Comparison of ENCODE assay signal across 9 cellular contexts in genomic region chr10:101227765-101228681, GRCh38. TPM values are rescaled to one million over a fixed set of nuclear protein-coding genes. Genes with fewer than 3 reads are reported as not detected.
DNase-seq lines count a peak whose midpoint lies in the region; ATAC-seq and TF ChIP-seq lines count a peak whose summit lies in the region.
"Had no signal": no experiment of that assay in that cellular context is flagged by ENCODE, and none has a peak within 500 bp of the region (broad histone marks: within the 10 kb centered on the region; RNA-seq: fewer than 3 reads in every experiment).

No MANE protein-coding gene starts in this region.

- H3F3A ChIP-seq in SK-N-SH (replicated peaks; ENCODE audit: insufficient read depth), result no peaks in the 10 kb centered on the region

- H4K20me1 ChIP-seq in SK-N-SH (ENCODE audit: insufficient read depth), result peaks cover 10% of the 10 kb centered on the region; the same call in 1 of the 2 replicates

- intact Hi-C loops in dendritic cell treated with granulocyte-macrophage colony-stimulating factor and Interleukin-4, amounts not matched to agents 40 ng/mL and 50 ng/mL, for 4 days (cut with micrococcal nuclease), result no loop called here

- no peak overlapping the region for H3K4me3 Mint-ChIP-seq in T-helper 1 cell treated with Interleukin-12 subunit alpha and Interleukin-12 subunit beta and Interleukin-4 antibody, amounts not matched to agents 30 μg/mL and 1 μg/mL, for 36 hours
- peak overlapping the region; percentile 33 for H3K4me3 Mint-ChIP-seq in dendritic cell treated with granulocyte-macrophage colony-stimulating factor and Interleukin-4, amounts not matched to agents 40 ng/mL and 50 ng/mL, for 4 days

- no peak overlapping the region for H3K9ac ChIP-seq in SK-N-SH

- no peak for ATAC-seq in HG03280 (IDR thresholded peaks at IDR 0.05; ENCODE audit: unreplicated experiment)
- no peak for ATAC-seq in GM21825 (IDR thresholded peaks at IDR 0.05; ENCODE audit: unreplicated experiment)

- POLR2A ChIA-PET in SK-N-SH (lab: Yijun Ruan, JAX), result no interaction called here

- H3K9me3 ChIP-seq in SK-N-SH, result no peaks in the 10 kb centered on the region

- H3K27ac ChIP-seq in SK-N-SH (ENCODE audit: low read depth in 2 of 2, low read length in 1 of 2), result no peak overlapping the region

- no peak for TF ChIP-seq RAD21 in SK-N-SH (IDR thresholded peaks at IDR 0.05; ENCODE audit: low read length)

- no peaks in the 10 kb centered on the region for H3K79me2 ChIP-seq in SK-N-SH (ENCODE audit: insufficient read depth)

- peaks cover 0 to 11% of the 10 kb centered on the region in 2 experiments; a peak in 1 of 4 replicates for H3K4me1 ChIP-seq in SK-N-SH (ENCODE audit: control insufficient read depth in 1 of 2, insufficient read depth in 2 of 2, low read depth in 1 of 2, low read length in 1 of 2)

- peaks cover 96% of the 10 kb centered on the region for H3K27me3 ChIP-seq in SK-N-SH (ENCODE audit: insufficient read depth)

- H3K9me2 ChIP-seq in SK-N-SH, result no peaks in the 10 kb centered on the region

- DNase-seq in T-helper 1 cell (no peak), SK-N-SH (peak; percentile 76), retina (peak; percentile 77), superior temporal gyrus (ENCODE audit: extremely low spot score) (no peak)
- DNase-seq: MM.1S had no signal

- no peak overlapping the region for H3K4me2 ChIP-seq in SK-N-SH

- 44% methylated on average over 18 of the region's 54 CpGs for WGBS in SK-N-SH (ENCODE audit: low lambda C conversion rate)

- H3K4me1 Mint-ChIP-seq in T-helper 1 cell treated with Interleukin-12 subunit alpha and Interleukin-12 subunit beta and Interleukin-4 antibody, amounts not matched to agents 30 μg/mL and 1 μg/mL, for 36 hours (ENCODE audit: low read depth), result peaks cover 19% of the 10 kb centered on the region
- peaks cover 31% of the 10 kb centered on the region for H3K4me1 Mint-ChIP-seq in dendritic cell treated with granulocyte-macrophage colony-stimulating factor and Interleukin-4, amounts not matched to agents 40 ng/mL and 50 ng/mL, for 4 days (ENCODE audit: low read depth)

- H3K36me3 Mint-ChIP-seq in T-helper 1 cell treated with Interleukin-12 subunit alpha and Interleukin-12 subunit beta and Interleukin-4 antibody, amounts not matched to agents 30 μg/mL and 1 μg/mL, for 36 hours (ENCODE audit: low read depth), result peaks cover 3% of the 10 kb centered on the region
- H3K36me3 Mint-ChIP-seq in dendritic cell treated with granulocyte-macrophage colony-stimulating factor and Interleukin-4, amounts not matched to agents 40 ng/mL and 50 ng/mL, for 4 days (ENCODE audit: low read depth), result no peaks in the 10 kb centered on the region

- no peak overlapping the region for H2AFZ ChIP-seq in SK-N-SH (ENCODE audit: low read depth)

- H3K27me3 Mint-ChIP-seq in T-helper 1 cell treated with Interleukin-12 subunit alpha and Interleukin-12 subunit beta and Interleukin-4 antibody, amounts not matched to agents 30 μg/mL and 1 μg/mL, for 36 hours (ENCODE audit: low read depth), result peaks cover 80% of the 10 kb centered on the region
- H3K27me3 Mint-ChIP-seq in dendritic cell treated with granulocyte-macrophage colony-stimulating factor and Interleukin-4, amounts not matched to agents 40 ng/mL and 50 ng/mL, for 4 days, result peaks cover 91% of the 10 kb centered on the region

- CTCF ChIA-PET in SK-N-SH (lab: Yijun Ruan, JAX), result interaction anchor here (0.9 to 8.0 kb wide), 5 partner anchors 12 to 216 kb away, joined by 3 to 128 read pairs (median 3); no protein-coding TSS in a partner anchor

- no peaks in the 10 kb centered on the region for H3K9me3 Mint-ChIP-seq in T-helper 1 cell treated with Interleukin-12 subunit alpha and Interleukin-12 subunit beta and Interleukin-4 antibody, amounts not matched to agents 30 μg/mL and 1 μg/mL, for 36 hours
- no peaks in the 10 kb centered on the region for H3K9me3 Mint-ChIP-seq in dendritic cell treated with granulocyte-macrophage colony-stimulating factor and Interleukin-4, amounts not matched to agents 40 ng/mL and 50 ng/mL, for 4 days

- 0 out of 2 replicates have a peak, but pooled peaks have one; percentile 10 for TF ChIP-seq CTCF in SK-N-SH (IDR thresholded peaks at IDR 0.05)

- H3K27ac Mint-ChIP-seq in T-helper 1 cell treated with Interleukin-12 subunit alpha and Interleukin-12 subunit beta and Interleukin-4 antibody, amounts not matched to agents 30 μg/mL and 1 μg/mL, for 36 hours, result peak overlapping the region; percentile 63
- no peak overlapping the region for H3K27ac Mint-ChIP-seq in dendritic cell treated with granulocyte-macrophage colony-stimulating factor and Interleukin-4, amounts not matched to agents 40 ng/mL and 50 ng/mL, for 4 days

- TF ChIP-seq EP300 in SK-N-SH (IDR thresholded peaks at IDR 0.05; ENCODE audit: borderline replicate concordance in 1 of 2, low read depth in 1 of 2, low read length in 1 of 2), result no peak

- H3K36me3 ChIP-seq in SK-N-SH (replicated peaks in 1 of 2; ENCODE audit: control insufficient read depth in 1 of 2, insufficient read depth in 2 of 2, low read length in 1 of 2), result no peaks in the 10 kb centered on the region

- H3K4me3 ChIP-seq in SK-N-SH (ENCODE audit: low read depth in 2 of 2, low read length in 1 of 2), result no peak overlapping the region; a peak in 1 of 4 replicates

TF ChIP-seq in SK-N-SH, 30 proteins besides CTCF, POLR2A, EP300 and RAD21:
- TF ChIP-seq POLR2AphosphoS5 (IDR thresholded peaks at IDR 0.05; ENCODE audit: low read depth, low read length) (no peak), REST (IDR thresholded peaks at IDR 0.05; ENCODE audit: low read depth, low read length) (no peak), RXRA (IDR thresholded peaks at IDR 0.05; ENCODE audit: borderline replicate concordance, low read depth) (no peak), GATA2 (CRISPR knock-in tag; IDR thresholded peaks at IDR 0.05) (no peak), EZH2phosphoT487 (IDR thresholded peaks at IDR 0.05; ENCODE audit: borderline replicate concordance, low read depth) (peak; percentile 74; the same call in 1 of the 2 replicates), SIN3A (IDR thresholded peaks at IDR 0.05; ENCODE audit: borderline replicate concordance, low read depth, low read length) (no peak)
- TF ChIP-seq, protein P1, sequence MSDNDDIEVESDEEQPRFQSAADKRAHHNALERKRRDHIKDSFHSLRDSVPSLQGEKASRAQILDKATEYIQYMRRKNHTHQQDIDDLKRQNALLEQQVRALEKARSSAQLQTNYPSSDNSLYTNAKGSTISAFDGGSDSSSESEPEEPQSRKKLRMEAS (IDR thresholded peaks at IDR 0.05; ENCODE audit: low read depth), result no peak
TF ChIP-seq in SK-N-SH: peak in this region for 1.

RNA-seq across cellular contexts. Expression of gene LBX1, which starts 1.2 kb away (rescaled TPM):
- not detected in 2 replicates for polyA plus RNA-seq in SK-N-SH (2012; rRNA removed)
- not detected in 2 replicates for polyA plus RNA-seq in SK-N-SH (2012; cell fraction: cytosol; rRNA removed)
- not detected in 2 replicates for polyA plus RNA-seq in SK-N-SH (2012; cell fraction: nucleus; rRNA removed)

Comparison
In these comparisons a context has a peak if more than half of its experiments do, and no peak if none do; other contexts are left out.
1. DNase-seq: peak in SK-N-SH (single experiment) and retina (single experiment); none in T-helper 1 cell (0 of 5) and superior temporal gyrus (single experiment).